Comparison of ENCODE assay signal across 12 cellular contexts in genomic region chr17:1746975-1747543, GRCh38. TPM values are rescaled to one million over a fixed set of nuclear protein-coding genes. Genes with fewer than 3 reads are reported as not detected.
DNase-seq lines count a peak whose midpoint lies in the region; ATAC-seq and TF ChIP-seq lines count a peak whose summit lies in the region.
"Had no signal": no experiment of that assay in that cellular context is flagged by ENCODE, and none has a peak within 500 bp of the region (broad histone marks: within the 10 kb centered on the region; RNA-seq: fewer than 3 reads in every experiment).

No MANE protein-coding gene starts in this region.

- H2AFZ ChIP-seq in neuronal stem cell (ENCODE audit: low read length), result peak overlapping the region; percentile 29

- peak overlapping the region; percentile 30 for H3K9ac ChIP-seq in neuronal stem cell (ENCODE audit: low read depth, low read length, poor library complexity)

- H3K14ac ChIP-seq in neuronal stem cell (ENCODE audit: low read length), result peak overlapping the region; percentile 14

- ATAC-seq in RWPE2 (ENCODE audit: low read depth), result peak; percentile 87
- ATAC-seq in HG03175 (IDR thresholded peaks at IDR 0.05; ENCODE audit: unreplicated experiment), result no peak

- peak overlapping the region; percentile 40 for H2AK5ac ChIP-seq in neuronal stem cell (ENCODE audit: low read depth, low read length)

- H3K4me3 ChIP-seq in RWPE2 (ENCODE audit: severe bottlenecking), result no peak overlapping the region
- no peak overlapping the region for H3K4me3 ChIP-seq in fibroblast of pulmonary artery (replicated peaks; ENCODE audit: low read depth, low read length)
- no peak overlapping the region for H3K4me3 ChIP-seq in neuronal stem cell (ENCODE audit: low read length in 2 of 2)
- no peak overlapping the region for H3K4me3 ChIP-seq in BE2C (ENCODE audit: low read depth, low read length)
- H3K4me3 ChIP-seq: adrenal gland had no signal

- WGBS in neuronal stem cell (ENCODE audit: extremely low coverage in 2 of 2, insufficient read length in 2 of 2, insufficient replicate concordance in 1 of 2), 2 donors, result no CpG with 5 or more reads among the region's 22 CpGs

- H3K4me2 ChIP-seq in neuronal stem cell (ENCODE audit: insufficient read depth, low read length, poor library complexity, severe bottlenecking), result no peak overlapping the region

- no peak overlapping the region for H2BK12ac ChIP-seq in neuronal stem cell (ENCODE audit: low read length)

- H3K27ac ChIP-seq in RWPE2 (ENCODE audit: poor library complexity, severe bottlenecking), result no peak overlapping the region
- no peak overlapping the region for H3K27ac ChIP-seq in neuronal stem cell (replicated peaks; ENCODE audit: low read length)
- H3K27ac ChIP-seq: HL-60 had no signal

- H3K9me3 ChIP-seq in RWPE2 (ENCODE audit: severe bottlenecking) (no peaks in the 10 kb centered on the region), neuronal stem cell (replicated peaks in 1 of 2; ENCODE audit: control insufficient read depth in 2 of 2, insufficient read depth in 1 of 2, low read depth in 1 of 2, low read length in 2 of 2) (peaks cover 0 to 4% of the 10 kb centered on the region in 2 donors), BE2C (no peaks in the 10 kb centered on the region)
- H3K9me3 ChIP-seq: adrenal gland had no signal

- peak overlapping the region; percentile 80 for H3K18ac ChIP-seq in neuronal stem cell (ENCODE audit: low read length)

- peak; percentile 63 for DNase-seq in COLO668 (lab: John Stamatoyannopoulos, UW; ENCODE audit: unreplicated experiment)
- DNase-seq in RWPE2 (ENCODE audit: low spot score), result peak; percentile 79
- DNase-seq in fibroblast of pulmonary artery (ENCODE audit: low read depth), result peak; percentile 44
- no peak for DNase-seq in neuronal stem cell (ENCODE audit: low spot score)
- DNase-seq in BE2C, result no peak
- DNase-seq in stimulated activated CD4-positive, alpha-beta T cell treated with anti-CD3 and anti-CD28 coated beads, Interleukin-2, amount 100 ng/mL, for 24 hours, result no peak
- no peak for DNase-seq in putamen (ENCODE audit: low spot score)
- DNase-seq: effector CD4-positive, alpha-beta T cell; stimulated activated CD8-positive, alpha-beta memory T cell treated with anti-CD3 and anti-CD28 coated beads, Interleukin-4, amount 100 ng/mL, for 48 hours had no signal

- H3K36me3 ChIP-seq in RWPE2 (ENCODE audit: low read depth), result no peaks in the 10 kb centered on the region
- no peaks in the 10 kb centered on the region for H3K36me3 ChIP-seq in neuronal stem cell (replicated peaks in 1 of 2; ENCODE audit: control insufficient read depth in 2 of 2, insufficient read depth in 2 of 2, low read length in 2 of 2)
- no peaks in the 10 kb centered on the region for H3K36me3 ChIP-seq in BE2C
- H3K36me3 ChIP-seq: adrenal gland had no signal

- peaks cover 2% of the 10 kb centered on the region for H3K79me1 ChIP-seq in neuronal stem cell (ENCODE audit: low read depth, low read length)

- no peak overlapping the region for H4K91ac ChIP-seq in neuronal stem cell (ENCODE audit: low read depth, low read length, poor library complexity)

- H3K4me1 ChIP-seq in RWPE2 (ENCODE audit: insufficient read depth, poor library complexity, severe bottlenecking), result peaks cover 4% of the 10 kb centered on the region
- H3K4me1 ChIP-seq in neuronal stem cell (ENCODE audit: control insufficient read depth in 2 of 2, insufficient read depth in 1 of 2, low read depth in 1 of 2, low read length in 2 of 2), result peaks cover 0 to 6% of the 10 kb centered on the region in 2 donors
- H3K4me1 ChIP-seq in BE2C, result no peaks in the 10 kb centered on the region

- no peak overlapping the region for H3K4ac ChIP-seq in neuronal stem cell (ENCODE audit: low read length)

- no peak for TF ChIP-seq CTCF in RWPE2 (IDR thresholded peaks at IDR 0.05; ENCODE audit: poor library complexity, severe bottlenecking)
- no peak for TF ChIP-seq CTCF in fibroblast of pulmonary artery (IDR thresholded peaks at IDR 0.05; ENCODE audit: low read length, missing control alignments)
- no peak for TF ChIP-seq CTCF in BE2C (IDR thresholded peaks at IDR 0.05; ENCODE audit: low read depth, low read length)

- H2BK5ac ChIP-seq in neuronal stem cell (ENCODE audit: low read length), result no peak overlapping the region

- H4K8ac ChIP-seq in neuronal stem cell (ENCODE audit: low read depth, low read length), result no peak overlapping the region

- H3K23ac ChIP-seq in neuronal stem cell (ENCODE audit: low read depth, low read length, poor library complexity), result peak overlapping the region; percentile 85

- no peak overlapping the region for H2BK120ac ChIP-seq in neuronal stem cell (ENCODE audit: low read depth, low read length)

- peak overlapping the region; percentile 55 for H2BK15ac ChIP-seq in neuronal stem cell (ENCODE audit: low read length)

- H3K27me3 ChIP-seq in RWPE2 (ENCODE audit: insufficient read depth, poor library complexity, severe bottlenecking), result no peaks in the 10 kb centered on the region
- H3K27me3 ChIP-seq in neuronal stem cell (ENCODE audit: control insufficient read depth in 3 of 3, insufficient read depth in 3 of 3, low read depth in 1 of 3, low read length in 3 of 3), result no peaks in the 10 kb centered on the region
- no peaks in the 10 kb centered on the region for H3K27me3 ChIP-seq in BE2C
- H3K27me3 ChIP-seq: adrenal gland had no signal

RNA-seq across cellular contexts. Expression of gene SERPINF2, which starts 4.4 kb away (rescaled TPM):
- polyA plus RNA-seq in neuronal stem cell (2013, experiment 1 of 2), result 0.11 TPM
- 0.12 TPM for polyA plus RNA-seq in neuronal stem cell (2013, experiment 2 of 2)
- polyA plus RNA-seq in BE2C (2012; ENCODE audit: insufficient read depth, insufficient read length, low read depth), result 0.19 TPM

RNA-seq across cellular contexts. Expression of gene SERPINF1, which starts 14.8 kb away (rescaled TPM):
- polyA plus RNA-seq in neuronal stem cell (2013, experiment 1 of 2), result 65.7 TPM
- polyA plus RNA-seq in neuronal stem cell (2013, experiment 2 of 2), result 62.7 TPM
- 15.1 TPM for polyA plus RNA-seq in BE2C (2012; ENCODE audit: insufficient read depth, insufficient read length, low read depth)

RNA-seq across cellular contexts. Expression of gene WDR81, which starts 22.6 kb away (rescaled TPM):
- 2.8 TPM for polyA plus RNA-seq in neuronal stem cell (2013, experiment 1 of 2)
- 3.3 TPM for polyA plus RNA-seq in neuronal stem cell (2013, experiment 2 of 2)
- polyA plus RNA-seq in BE2C (2012; ENCODE audit: insufficient read depth, insufficient read length, low read depth), result 11.3 TPM

RNA-seq across cellular contexts. Expression of gene TLCD2, which starts 36.9 kb away (rescaled TPM):
- polyA plus RNA-seq in neuronal stem cell (2013, experiment 1 of 2), result 0.75 TPM
- 0.72 TPM for polyA plus RNA-seq in neuronal stem cell (2013, experiment 2 of 2)
- polyA plus RNA-seq in BE2C (2012; ENCODE audit: insufficient read depth, insufficient read length, low read depth), result 0.15 TPM

Comparison
In these comparisons a context has a peak if more than half of its experiments do, and no peak if none do; other contexts are left out.
1. DNase-seq: peak in COLO668 (single experiment), RWPE2 (single experiment) and fibroblast of pulmonary artery (single experiment); none in neuronal stem cell (single experiment), BE2C (single experiment), stimulated activated CD4-positive, alpha-beta T cell treated with anti-CD3 and anti-CD28 coated beads, Interleukin-2, amount 100 ng/mL, for 24 hours (0 of 2) and putamen (single experiment).